22 cellular contexts compared by ENCODE assay signal in genomic region chr6:1834641-1835516, GRCh38.
"Had no signal": no experiment of that assay in that cellular context is flagged by ENCODE, and none has a peak within 500 bp of the region (broad histone marks: within the 10 kb centered on the region; RNA-seq: fewer than 3 reads in every experiment).

No MANE protein-coding gene starts in this region.

- H3K27me3 Mint-ChIP-seq: activated naive CD8-positive, alpha-beta T cell treated with anti-CD3 and anti-CD28 coated beads, Interleukin-2, amount 10 ng/mL, durations not matched to agents 7 days and 5 days had no signal

- H3K4me2 ChIP-seq: SK-N-SH had no signal

- ATAC-seq: activated CD8-positive, alpha-beta T cell treated with anti-CD3 and anti-CD28 coated beads, Interleukin-2, amount 10 ng/mL, durations not matched to agents 7 days and 5 days; K562 had no signal

- DNase-seq: activated CD4-positive, alpha-beta T cell treated with anti-CD3 and anti-CD28 coated beads for 4 hours; activated CD4-positive, alpha-beta T cell treated with anti-CD3 and anti-CD28 coated beads, Interleukin-2, amount 50 U/mL, for 4 hours; activated CD8-positive, alpha-beta memory T cell treated with anti-CD3 and anti-CD28 coated beads, Interleukin-2, amount 50 U/mL, for 48 hours; activated CD8-positive, alpha-beta T cell treated with anti-CD3 and anti-CD28 coated beads, Interleukin-2, amount 10 ng/mL, durations not matched to agents 7 days and 5 days; activated naive CD4-positive, alpha-beta T cell treated with anti-CD3 and anti-CD28 coated beads, Interleukin-2, amount 50 U/mL, for 16 hours; activated naive CD8-positive, alpha-beta T cell treated with anti-CD3 and anti-CD28 coated beads, Interleukin-2, amount 10 ng/mL, durations not matched to agents 7 days and 5 days; activated T-cell treated with anti-CD3 and anti-CD28 coated beads, Interleukin-2, amount 50 U/mL, for 1 hour; aorta; caudate nucleus; Karpas-422; NCI-H1105 treated with DMSO at 0.1 percent for 48 hours; NCI-H1930; NCI-H510A treated with DMSO at 0.1 percent for 48 hours; Peyer's patch; Right ventricle myocardium superior; SJCRH30; SK-N-SH; T-helper 1 cell had no signal

- H3K9me3 ChIP-seq: breast epithelium, Peyer's patch, SJCRH30, SK-N-SH had no signal

- H3K36me3 ChIP-seq: breast epithelium, Peyer's patch, SJCRH30 had no signal

- H3K9ac ChIP-seq: SK-N-SH had no signal

- H3K4me3 Mint-ChIP-seq: activated CD8-positive, alpha-beta T cell treated with anti-CD3 and anti-CD28 coated beads, Interleukin-2, amount 10 ng/mL, durations not matched to agents 7 days and 5 days; activated naive CD8-positive, alpha-beta T cell treated with anti-CD3 and anti-CD28 coated beads, Interleukin-2, amount 10 ng/mL, durations not matched to agents 7 days and 5 days had no signal

- H3K4me3 ChIP-seq: breast epithelium, K562, Peyer's patch, SJCRH30 had no signal

- H3K4me1 ChIP-seq: breast epithelium, Peyer's patch, SJCRH30 had no signal

- H3K27me3 ChIP-seq: breast epithelium, Peyer's patch, SJCRH30 had no signal

- H3K27ac Mint-ChIP-seq: activated CD8-positive, alpha-beta T cell treated with anti-CD3 and anti-CD28 coated beads, Interleukin-2, amount 10 ng/mL, durations not matched to agents 7 days and 5 days; activated naive CD8-positive, alpha-beta T cell treated with anti-CD3 and anti-CD28 coated beads, Interleukin-2, amount 10 ng/mL, durations not matched to agents 7 days and 5 days had no signal

- H3K27ac ChIP-seq: breast epithelium, Peyer's patch, RWPE1, SJCRH30, VCaP had no signal

- H3K4me1 Mint-ChIP-seq: activated naive CD8-positive, alpha-beta T cell treated with anti-CD3 and anti-CD28 coated beads, Interleukin-2, amount 10 ng/mL, durations not matched to agents 7 days and 5 days had no signal
